16 cellular contexts compared by ENCODE assay signal in genomic region chr1:66231162-66232077, GRCh38.
DNase-seq lines count a peak whose midpoint lies in the region; ATAC-seq, FAIRE-seq and TF ChIP-seq lines count a peak whose summit lies in the region.
"Had no signal": no experiment of that assay in that cellular context is flagged by ENCODE, and none has a peak within 500 bp of the region (broad histone marks: within the 10 kb centered on the region; RNA-seq: fewer than 3 reads in every experiment).

No MANE protein-coding gene starts in this region.

- DNase-seq in A549 (ENCODE audit: low read depth in 1 of 2, low spot score in 1 of 2): peak; percentile 37 to 74
- DNase-seq in DMS53 treated with DMSO at 0.1 percent for 48 hours (lab: John Stamatoyannopoulos, UW; ENCODE audit: unreplicated experiment): peak; percentile 75
- DNase-seq in PC-3: peak; percentile 91
- no peak for DNase-seq in NCI-H2029 treated with DMSO at 0.1 percent for 48 hours (lab: John Stamatoyannopoulos, UW)
- no peak for DNase-seq in NCI-H69 (lab: John Stamatoyannopoulos, UW)
- DNase-seq: activated CD4-positive, alpha-beta T cell treated with anti-CD3 and anti-CD28 coated beads, Interleukin-2, amount 50 U/mL, for 1 hour; CD8-positive, alpha-beta T cell; effector CD8-positive, alpha-beta T cell; MG63; uterus had no signal

- H3K4me3 ChIP-seq in A549 (no peak overlapping the region), PC-3 (ENCODE audit: low read length) (no peak overlapping the region)
- H3K4me3 ChIP-seq: MG63, SK-N-MC, skin epidermis, uterus had no signal

- H3K36me3 ChIP-seq in PC-3 (ENCODE audit: low read depth, low read length): no peaks in the 10 kb centered on the region
- H3K36me3 ChIP-seq: MG63, uterus had no signal

- no peaks in the 10 kb centered on the region for H3K79me2 ChIP-seq in PC-3 (ENCODE audit: low read length)

- ATAC-seq in A549: peak; percentile 88 to 94
- ATAC-seq in PC-3: peak; percentile 99
- ATAC-seq in esophagus mucosa: peak; percentile 80
- ATAC-seq in GM21528 (IDR thresholded peaks at IDR 0.05; ENCODE audit: low FRiP score, unreplicated experiment): no peak
- no peak for ATAC-seq in HG02981 (IDR thresholded peaks at IDR 0.05; ENCODE audit: unreplicated experiment)
- ATAC-seq: CD8-positive, alpha-beta T cell had no signal

- no peaks in the 10 kb centered on the region for H3F3A ChIP-seq in PC-3 (ENCODE audit: low read length, unreplicated experiment)

- intact Hi-C loops in PC-3 (cut with micrococcal nuclease): no loop called here

- TF ChIP-seq CTCF in A549 (IDR thresholded peaks at IDR 0.05): no peak
- no peak for TF ChIP-seq CTCF in PC-3 (conservative IDR thresholded peaks at IDR 0.05; ENCODE audit: low read depth, low read length)

- no peak for TF ChIP-seq POLR2A in A549 (IDR thresholded peaks at IDR 0.05; ENCODE audit: low read length)

- H3K27ac ChIP-seq in A549 (peak overlapping the region; percentile 80 to 90), PC-3 (ENCODE audit: low read length) (peak overlapping the region; percentile 48)
- H3K27ac ChIP-seq: SK-N-MC, uterus had no signal

- POLR2A ChIA-PET in A549 (lab: Yijun Ruan, JAX) (no interaction called here), PC-3 (lab: Charles Lee; ENCODE audit: unreplicated experiment) (no interaction called here)

- H3K9me3 ChIP-seq in A549 (no peaks in the 10 kb centered on the region), PC-3 (ENCODE audit: low read length) (no peaks in the 10 kb centered on the region)
- H3K9me3 ChIP-seq: MG63, uterus had no signal

- WGBS in A549 (ENCODE audit: missing lambda C conversion rate): 12% methylated on average over 2 of the region's 2 CpGs

- peak; percentile 32 for FAIRE-seq in A549 (lab: Jason Lieb, UNC)
- FAIRE-seq: GM12891 had no signal

- H3K4me2 ChIP-seq in A549 (peak overlapping the region; percentile 62), PC-3 (ENCODE audit: low read length) (0 out of 2 replicates have a peak overlapping the region, but pooled peaks have one; percentile 23)

- H3K9ac ChIP-seq in PC-3 (ENCODE audit: low read length): no peak overlapping the region

- no peaks in the 10 kb centered on the region for H3K9me2 ChIP-seq in PC-3 (replicated peaks; ENCODE audit: low read length)

- peak in 1 of 2 experiments; percentile 44; a peak in 2 of 5 replicates for TF ChIP-seq EP300 in A549 (IDR thresholded peaks at IDR 0.05)

- no TSS peak for BruUV-seq in PC-3 (replicated peaks; lab: Mats Ljungman, UMichigan)

- 0 out of 5 replicates have a peak, but pooled peaks of 1 of the 2 experiments have one; percentile 2 for TF ChIP-seq RAD21 in A549 (conservative IDR thresholded peaks at IDR 0.05 in 1 of 2, IDR thresholded peaks at IDR 0.05 in 1 of 2)

- H2AFZ ChIP-seq in PC-3 (ENCODE audit: low read length): no peak overlapping the region

- peaks cover 56% of the 10 kb centered on the region for H3K4me1 ChIP-seq in A549
- H3K4me1 ChIP-seq in PC-3 (ENCODE audit: insufficient read depth, low read length): peaks cover 14% of the 10 kb centered on the region
- H3K4me1 ChIP-seq: uterus had no signal

- peaks cover 16% of the 10 kb centered on the region for H3K27me3 ChIP-seq in PC-3 (ENCODE audit: low read length)
- H3K27me3 ChIP-seq: MG63, uterus had no signal

- CTCF ChIA-PET in A549 (lab: Yijun Ruan, JAX) (interaction anchor here (0.7 to 4.2 kb wide), 4 partner anchors 11 to 268 kb away, joined by 3 to 21 read pairs (median 8); no protein-coding TSS in a partner anchor), PC-3 (lab: Charles Lee) (no interaction called here)

- no peaks in the 10 kb centered on the region for H4K20me1 ChIP-seq in PC-3 (ENCODE audit: low read length)

TF ChIP-seq in A549, 52 proteins besides CTCF, POLR2A, EP300 and RAD21:
- peak; percentile 83 for TF ChIP-seq FOSL2 (IDR thresholded peaks at IDR 0.05)
- TF ChIP-seq FOSL2 (CRISPR knock-in tag; IDR thresholded peaks at IDR 0.05): peak; percentile 87
- no peak for TF ChIP-seq HDAC2 (IDR thresholded peaks at IDR 0.05)
- peak; percentile 82 for TF ChIP-seq JUNB (IDR thresholded peaks at IDR 0.05)
- no peak for TF ChIP-seq RARB (CRISPR knock-in tag; IDR thresholded peaks at IDR 0.05)
- peak; percentile 84 for TF ChIP-seq MAFK (IDR thresholded peaks at IDR 0.05; ENCODE audit: partially characterized antibody)
- TF ChIP-seq E2F6 (IDR thresholded peaks at IDR 0.05; ENCODE audit: borderline replicate concordance, low read depth): no peak
- no peak for TF ChIP-seq CHD4 (IDR thresholded peaks at IDR 0.05; ENCODE audit: borderline replicate concordance)
- TF ChIP-seq ELK1 (IDR thresholded peaks at IDR 0.05; ENCODE audit: low read depth, low read length): no peak
- no peak for TF ChIP-seq KDM1A (IDR thresholded peaks at IDR 0.05; ENCODE audit: low read depth)
- TF ChIP-seq GATA3 (IDR thresholded peaks at IDR 0.05; ENCODE audit: borderline replicate concordance): peak; percentile 77; the same call in 1 of the 2 replicates
- 0 out of 2 replicates have a peak, but pooled peaks have one; percentile 18 for TF ChIP-seq MAX (IDR thresholded peaks at IDR 0.05)
- peak; percentile 32 to 42; a peak in 2 of 5 replicates for TF ChIP-seq JUN (IDR thresholded peaks at IDR 0.05)
- peak; percentile 27 to 51; a peak in 2 of 4 replicates for TF ChIP-seq CEBPB (IDR thresholded peaks at IDR 0.05)
TF ChIP-seq in A549: peak in this region for 7.

Comparison
In these comparisons a context has a peak if more than half of its experiments do, and no peak if none do; other contexts are left out.
1. ATAC-seq: peak in A549 (2 of 2), PC-3 (single experiment) and esophagus mucosa (single experiment); none in GM21528 (single experiment) and HG02981 (single experiment).
2. DNase-seq: peak in A549 (2 of 2), DMS53 treated with DMSO at 0.1 percent for 48 hours (single experiment) and PC-3 (single experiment); none in NCI-H2029 treated with DMSO at 0.1 percent for 48 hours (single experiment) and NCI-H69 (single experiment).